ENCODE assay signal across 27 cellular contexts in genomic region chr17:52384695-52385094, GRCh38.
"Had no signal": no experiment of that assay in that cellular context is flagged by ENCODE, and none has a peak within 500 bp of the region (broad histone marks: within the 10 kb centered on the region; RNA-seq: fewer than 3 reads in every experiment).

No MANE protein-coding gene starts in this region.

- H3K9me3 ChIP-seq: ovary, psoas muscle, right lobe of liver, sigmoid colon, stomach, suprapubic skin, testis, tibial artery, transverse colon, upper lobe of right lung, uterus had no signal

- H3K27ac ChIP-seq: neural progenitor cell, ovary, parathyroid adenoma, psoas muscle, right lobe of liver, sigmoid colon, stomach, suprapubic skin, testis, tibial artery, transverse colon, upper lobe of right lung, uterus had no signal

- ATAC-seq: naive thymus-derived CD8-positive, alpha-beta T cell; natural killer cell treated with Interleukin-12 subunit alpha and Interleukin-12 subunit beta and Interleukin-15 and Interleukin-18, amount 100 ng/mL, for 72 hours; psoas muscle; right cardiac atrium; stimulated activated effector memory CD8-positive, alpha-beta T cell treated with anti-CD3 and anti-CD28 coated beads, Interleukin-12 subunit alpha, Interleukin-12 subunit beta, amount 100 ng/mL, for 72 hours; stimulated activated naive B cell treated with anti-CD40 and anti-IgM and Interleukin-4, amounts not matched to agents 10 μg/mL and 1 μg/mL and 100 μg/mL, for 72 hours had no signal

- H3K4me1 ChIP-seq: neural progenitor cell, parathyroid adenoma, psoas muscle, right lobe of liver, sigmoid colon, stomach, suprapubic skin, testis, tibial artery, upper lobe of right lung, uterus had no signal

- DNase-seq: naive thymus-derived CD8-positive, alpha-beta T cell; nephron progenitor cell; occipital lobe; ovary; posterior cingulate gyrus; psoas muscle; right cardiac atrium; right lobe of liver; sigmoid colon; small intestine; stimulated activated CD4-positive, alpha-beta T cell treated with anti-CD3 and anti-CD28 coated beads, Interleukin-15, amount 100 ng/mL, for 24 hours; stimulated activated CD4-positive, alpha-beta T cell treated with anti-CD3 and anti-CD28 coated beads, Interleukin-2, amount 100 ng/mL, for 24 hours; stimulated activated CD4-positive, alpha-beta T cell treated with anti-CD3 and anti-CD28 coated beads, Interleukin-2, amount 100 ng/mL, for 48 hours; stimulated activated CD4-positive, alpha-beta T cell treated with anti-CD3 and anti-CD28 coated beads, Interleukin-4, amount 100 ng/mL, for 24 hours; stimulated activated naive B cell treated with anti-CD40 and anti-IgM and Interleukin-4, amounts not matched to agents 10 μg/mL and 1 μg/mL and 100 μg/mL, for 72 hours; stimulated activated naive CD4-positive, alpha-beta T cell treated with Interleukin-2 at 50 U/mL for 16 hours; stomach; testis; tibial artery; transverse colon; upper lobe of right lung; uterus had no signal

- H3K4me3 ChIP-seq: neural progenitor cell, ovary, psoas muscle, right lobe of liver, sigmoid colon, stomach, suprapubic skin, testis, tibial artery, transverse colon, upper lobe of right lung, uterus had no signal

- H3K36me3 ChIP-seq: neural progenitor cell, ovary, right lobe of liver, sigmoid colon, stomach, suprapubic skin, tibial artery, transverse colon, upper lobe of right lung, uterus had no signal
